23 cellular contexts compared by ENCODE assay signal in genomic region chr6:142355481-142356174, GRCh38. TPM values are rescaled to one million over a fixed set of nuclear protein-coding genes. Genes with fewer than 3 reads are reported as not detected.
DNase-seq lines count a peak whose midpoint lies in the region; ATAC-seq and TF ChIP-seq lines count a peak whose summit lies in the region.
"Had no signal": no experiment of that assay in that cellular context is flagged by ENCODE, and none has a peak within 500 bp of the region (broad histone marks: within the 10 kb centered on the region; RNA-seq: fewer than 3 reads in every experiment).

No MANE protein-coding gene starts in this region.

- H3K4me1 ChIP-seq in Panc1 (ENCODE audit: control insufficient read depth, insufficient read depth, low read length): peaks cover 84% of the 10 kb centered on the region
- peaks cover 0 to 52% (median 3%) of the 10 kb centered on the region in 4 donors for H3K4me1 ChIP-seq in tibial nerve
- no peaks in the 10 kb centered on the region for H3K4me1 ChIP-seq in prostate gland (replicated peaks)
- H3K4me1 ChIP-seq: colonic mucosa, thyroid gland had no signal

- peaks cover 19% of the 10 kb centered on the region for H3K4me1 Mint-ChIP-seq in activated T-cell treated with anti-CD3 and anti-CD28 coated beads, Interleukin-2, amount 50 U/mL, for 72 hours (ENCODE audit: low read depth)
- H3K4me1 Mint-ChIP-seq: nephron had no signal

- DNase-seq in activated T-cell treated with anti-CD3 and anti-CD28 coated beads, Interleukin-2, amount 50 U/mL, for 72 hours: no peak
- DNase-seq in activated T-cell treated with anti-CD3 and anti-CD28 coated beads, Interleukin-2, amount 50 U/mL, for 48 hours: no peak
- no peak for DNase-seq in Panc1 (ENCODE audit: low read depth, low spot score)
- DNase-seq in epithelial cell of esophagus (ENCODE audit: low read depth): peak; percentile 39
- no peak for DNase-seq in tibial nerve (ENCODE audit: low spot score in 2 of 2)
- no peak for DNase-seq in prostate gland (ENCODE audit: low spot score)
- DNase-seq in NCI-H2171 (lab: John Stamatoyannopoulos, UW): no peak
- DNase-seq in dorsolateral prefrontal cortex: no peak
- DNase-seq: activated CD4-positive, alpha-beta T cell treated with anti-CD3 and anti-CD28 coated beads, Interleukin-2, amount 50 U/mL, for 48 hours; activated gamma-delta T cell; colonic mucosa; DMS53; kidney glomerular epithelial cell; MG63; NCI-H2029 treated with DMSO at 0.1 percent for 48 hours; NCI-H524 treated with DMSO at 0.1 percent for 48 hours; SHP77 treated with DMSO at 0.1 percent for 48 hours; small intestine; stimulated activated CD4-positive, alpha-beta T cell treated with anti-CD3 and anti-CD28 coated beads, Interleukin-4, amount 100 ng/mL, for 24 hours; thyroid gland had no signal

- in situ Hi-C loops in Panc1 (cut with HindIII; ENCODE audit: low pct_unique_long_range_greater_than_20kb, low sequenced_read_pairs): no loop called here

- no peak overlapping the region for H3K4me3 Mint-ChIP-seq in activated T-cell treated with anti-CD3 and anti-CD28 coated beads, Interleukin-2, amount 50 U/mL, for 72 hours
- H3K4me3 Mint-ChIP-seq: nephron; T-helper 1 cell treated with Interleukin-12 subunit alpha and Interleukin-12 subunit beta and Interleukin-4 antibody, amounts not matched to agents 30 μg/mL and 1 μg/mL, for 36 hours had no signal

- WGBS in tibial nerve, 2 donors: 55 to 60% methylated on average over 7 of the region's 7 CpGs
- WGBS in prostate gland: 64% methylated on average over 7 of the region's 7 CpGs

- POLR2A ChIA-PET in Panc1 (lab: Charles Lee): interaction anchor here (0.6 to 1.3 kb wide), 4 partner anchors 11 to 28 kb away, joined by 3 to 5 read pairs (median 3); no protein-coding TSS in a partner anchor

- H3K27ac Mint-ChIP-seq in activated T-cell treated with anti-CD3 and anti-CD28 coated beads, Interleukin-2, amount 50 U/mL, for 72 hours: no peak overlapping the region
- H3K27ac Mint-ChIP-seq: nephron; T-helper 1 cell treated with Interleukin-12 subunit alpha and Interleukin-12 subunit beta and Interleukin-4 antibody, amounts not matched to agents 30 μg/mL and 1 μg/mL, for 36 hours had no signal

- no peak for TF ChIP-seq CTCF in Panc1 (IDR thresholded peaks at IDR 0.05)
- no peak for TF ChIP-seq CTCF in epithelial cell of esophagus (IDR thresholded peaks at IDR 0.05; ENCODE audit: insufficient read depth, low read depth, low read length, missing control alignments)
- TF ChIP-seq CTCF in tibial nerve (IDR thresholded peaks at IDR 0.05): no peak
- TF ChIP-seq CTCF in prostate gland (IDR thresholded peaks at IDR 0.05): no peak
- no peak for TF ChIP-seq CTCF in dorsolateral prefrontal cortex (IDR thresholded peaks at IDR 0.05 in 54 of 56, conservative IDR thresholded peaks at IDR 0.05 in 2 of 56; ENCODE audit: low read depth in 1 of 56, partially characterized antibody in 56 of 56)

- H3K27me3 ChIP-seq in Panc1 (ENCODE audit: control insufficient read depth, insufficient read depth, low read length) (no peaks in the 10 kb centered on the region), tibial nerve (no peaks in the 10 kb centered on the region), prostate gland (replicated peaks; ENCODE audit: insufficient read depth) (no peaks in the 10 kb centered on the region), dorsolateral prefrontal cortex (no peaks in the 10 kb centered on the region)
- H3K27me3 ChIP-seq: colonic mucosa, MG63, thyroid gland had no signal

- TF ChIP-seq EP300 in tibial nerve (IDR thresholded peaks at IDR 0.05): no peak

- TF ChIP-seq POLR2A in tibial nerve (IDR thresholded peaks at IDR 0.05) (no peak), prostate gland (IDR thresholded peaks at IDR 0.05) (no peak)

- H3K4me3 ChIP-seq in Panc1 (ENCODE audit: low read depth in 2 of 2, low read length in 2 of 2) (peak overlapping the region in 1 of 2 experiments; percentile 27; a peak in 2 of 4 replicates), epithelial cell of esophagus (ENCODE audit: low read length) (no peak overlapping the region), tibial nerve (no peak overlapping the region), prostate gland (no peak overlapping the region), dorsolateral prefrontal cortex (no peak overlapping the region)
- H3K4me3 ChIP-seq: colonic mucosa, MG63, thyroid gland had no signal

- no TSS peak for BruUV-seq in Panc1 (replicated peaks; lab: Mats Ljungman, UMichigan)

- intact Hi-C loops in Panc1 (cut with micrococcal nuclease; ENCODE audit: unreplicated experiment): no loop called here
- intact Hi-C loops in prostate gland (cut with DNase I): no loop called here
- intact Hi-C loops in dorsolateral prefrontal cortex (cut with DNase I): no loop called here

- peaks cover 2 to 4% of the 10 kb centered on the region in 2 donors for H3K9me3 Mint-ChIP-seq in activated T-cell treated with anti-CD3 and anti-CD28 coated beads, Interleukin-2, amount 50 U/mL, for 72 hours

- peaks cover 0 to 1% of the 10 kb centered on the region in 2 donors for H3K36me3 Mint-ChIP-seq in activated T-cell treated with anti-CD3 and anti-CD28 coated beads, Interleukin-2, amount 50 U/mL, for 72 hours (ENCODE audit: insufficient read depth in 2 of 2)

- H3K27ac ChIP-seq in Panc1 (ENCODE audit: low read length) (peak overlapping the region; percentile 100), tibial nerve (peak overlapping the region in 3 of 4 donors; percentile 50 to 84 (median 55)), prostate gland (no peak overlapping the region), dorsolateral prefrontal cortex (no peak overlapping the region)
- H3K27ac ChIP-seq: colonic mucosa, thyroid gland had no signal

- H3K27me3 Mint-ChIP-seq in activated T-cell treated with anti-CD3 and anti-CD28 coated beads, Interleukin-2, amount 50 U/mL, for 72 hours (ENCODE audit: low read depth): no peaks in the 10 kb centered on the region
- H3K27me3 Mint-ChIP-seq: progenitor cell of endocrine pancreas had no signal

- CTCF ChIA-PET in Panc1 (lab: Charles Lee): interaction anchor here (0.6 to 1.1 kb wide), 2 partner anchors 19 to 21 kb away, joined by 5 read pairs; no protein-coding TSS in a partner anchor

- H3K9me3 ChIP-seq in Panc1 (ENCODE audit: control insufficient read depth, insufficient read depth, low read depth, low read length) (no peaks in the 10 kb centered on the region; the same call in 1 of the 2 replicates), tibial nerve (peaks cover 0 to 8% (median 2%) of the 10 kb centered on the region in 4 donors), prostate gland (no peaks in the 10 kb centered on the region)
- H3K9me3 ChIP-seq: colonic mucosa, MG63, thyroid gland had no signal

- no peaks in the 10 kb centered on the region; the same call in 1 of the 2 replicates for H3K36me3 ChIP-seq in Panc1 (ENCODE audit: control insufficient read depth, insufficient read depth, low read length)
- H3K36me3 ChIP-seq in tibial nerve: no peaks in the 10 kb centered on the region
- no peaks in the 10 kb centered on the region for H3K36me3 ChIP-seq in prostate gland
- H3K36me3 ChIP-seq: colonic mucosa, MG63, thyroid gland had no signal

- peak; percentile 57 to 60 for ATAC-seq in activated T-cell treated with anti-CD3 and anti-CD28 coated beads, Interleukin-2, amount 50 U/mL, for 72 hours (replicated peaks in 1 of 2)
- peak; percentile 71 for ATAC-seq in Panc1

RNA-seq across cellular contexts. Expression of gene ADGRG6, which starts 53.8 kb away (rescaled TPM):
- 1 to 10 TPM in 1 of 2 donors, under 1 TPM in 1; 0.74 to 1.5 TPM for total RNA-seq in activated T-cell treated with anti-CD3 and anti-CD28 coated beads, Interleukin-2, amount 50 U/mL, for 72 hours
- total RNA-seq in Panc1 (2021; ENCODE audit: unreplicated experiment): 259 TPM
- polyA plus RNA-seq in Panc1 (2012; ENCODE audit: insufficient read length): 87.8 TPM
- total RNA-seq in tibial nerve: 10 to 100 TPM; 35.4 to 59.9 (median 39.1) TPM
- total RNA-seq in prostate gland: 10 to 100 TPM; 13.5 to 18.0 TPM
- 10 to 100 TPM in 2 of 120 experiments, 1 to 10 TPM in 117, under 1 TPM in 1; 0.72 to 11.3 (median 3.1) TPM for total RNA-seq in dorsolateral prefrontal cortex

Comparison
In these comparisons a context has a peak if more than half of its experiments do, and no peak if none do; other contexts are left out.
1. H3K27ac ChIP-seq: peak in Panc1 (single experiment) and tibial nerve (3 of 4); none in prostate gland (0 of 2) and dorsolateral prefrontal cortex (0 of 59).